ENCODE assay signal across 26 cellular contexts in the genomic region with DNA sequence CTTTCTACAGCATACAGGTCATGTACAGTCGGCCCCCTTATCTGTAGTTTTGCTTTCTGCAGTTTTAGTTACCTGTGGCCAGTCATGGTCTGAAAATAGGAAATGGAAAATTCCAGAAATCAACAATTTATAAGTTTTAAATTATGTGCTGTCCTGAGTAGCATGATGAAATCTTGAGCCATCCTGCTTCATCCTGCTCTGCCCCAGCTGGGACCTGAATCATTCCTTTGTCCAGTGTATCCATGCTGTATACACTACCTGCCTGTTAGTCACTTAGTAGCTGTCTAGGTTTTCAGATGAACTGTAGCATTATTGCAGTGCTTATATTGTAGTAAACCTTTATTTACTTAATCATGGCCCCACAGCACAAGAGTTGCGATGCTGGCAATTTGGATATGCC. TPM values are rescaled to one million over a fixed set of nuclear protein-coding genes. Genes with fewer than 3 reads are reported as not detected.
A peak's percentile ranks its signal among the peaks of the same experiment; 100 is the strongest.
DNase-seq lines count a peak whose midpoint lies in the region; ATAC-seq, FAIRE-seq and TF ChIP-seq lines count a peak whose summit lies in the region.
"Had no signal": no experiment of that assay in that cellular context is flagged by ENCODE, and none has a peak within 500 bp of the region (broad histone marks: within the 10 kb centered on the region; RNA-seq: fewer than 3 reads in every experiment).

No MANE protein-coding gene starts in this region.

- intact Hi-C loops in IMR-90 (cut with micrococcal nuclease): no loop called here
- intact Hi-C loops in CD4-positive, alpha-beta T cell (cut with DNase I, micrococcal nuclease): no loop called here

- BruUV-seq in IMR-90 (replicated peaks; lab: Mats Ljungman, UMichigan): no TSS peak

- H3K4me3 ChIP-seq in AG10803 (ENCODE audit: low read length): no peak overlapping the region
- H3K4me3 ChIP-seq in IMR-90 (ENCODE audit: insufficient read depth, low read depth, low read length): no peak overlapping the region
- H3K4me3 ChIP-seq in bronchial epithelial cell (ENCODE audit: low read depth, low read length): no peak overlapping the region
- H3K4me3 ChIP-seq: A549, gastrocnemius medialis, MG63, testis had no signal

- no peaks in the 10 kb centered on the region for H3K27me3 Mint-ChIP-seq in CD4-positive, alpha-beta T cell
- H3K27me3 Mint-ChIP-seq: effector memory CD8-positive, alpha-beta T cell; stimulated activated memory B cell treated with anti-CD40 and anti-IgM and Interleukin-4, amounts not matched to agents 10 μg/mL and 1 μg/mL and 100 μg/mL, for 72 hours had no signal

- no peaks in the 10 kb centered on the region for H3K4me1 Mint-ChIP-seq in CD4-positive, alpha-beta T cell (ENCODE audit: low read depth)
- H3K4me1 Mint-ChIP-seq: nephron; stimulated activated memory B cell treated with anti-CD40 and anti-IgM and Interleukin-4, amounts not matched to agents 10 μg/mL and 1 μg/mL and 100 μg/mL, for 72 hours had no signal

- H2AK5ac ChIP-seq in IMR-90 (ENCODE audit: low read depth, low read length): no peak overlapping the region

- in situ Hi-C loops in IMR-90 (cut with MboI; ENCODE audit: low sequenced_read_pairs): no loop called here

- H3K36me3 ChIP-seq in IMR-90 (ENCODE audit: control insufficient read depth, insufficient read depth, low read length): peaks cover 17% of the 10 kb centered on the region
- peaks cover 18% of the 10 kb centered on the region for H3K36me3 ChIP-seq in bronchial epithelial cell (ENCODE audit: control insufficient read depth, insufficient read depth, low read length)

- H3K9me3 Mint-ChIP-seq in CD4-positive, alpha-beta T cell: peaks cover 10% of the 10 kb centered on the region
- H3K9me3 Mint-ChIP-seq: nephron had no signal

- ATAC-seq in IMR-90 (ENCODE audit: low read depth): peak; percentile 84
- peak; percentile 99 for ATAC-seq in foreskin keratinocyte
- ATAC-seq in CD4-positive, alpha-beta T cell (ENCODE audit: poor library complexity): no peak
- ATAC-seq: A549; activated CD4-positive, CD25-positive, alpha-beta regulatory T cell treated with anti-CD3 and anti-CD28 coated beads, Interleukin-2, amount 50 U/mL, for 24 hours; effector memory CD8-positive, alpha-beta T cell; gastrocnemius medialis; Right ventricle myocardium inferior; stimulated activated memory B cell treated with anti-CD40 and anti-IgM and Interleukin-4, amounts not matched to agents 10 μg/mL and 1 μg/mL and 100 μg/mL, for 72 hours had no signal

- no peak overlapping the region for H3K18ac ChIP-seq in IMR-90 (ENCODE audit: low read depth, low read length)

- 0 out of 2 replicates have a peak overlapping the region, but pooled peaks have one; percentile 16 for H3K14ac ChIP-seq in IMR-90 (replicated peaks; ENCODE audit: low read depth, low read length)

- H4K8ac ChIP-seq in IMR-90 (ENCODE audit: low read depth in 2 of 2, low read length in 2 of 2): peak overlapping the region; percentile 79 to 84; a peak in 3 of 4 replicates

- no peak overlapping the region for H3K9ac ChIP-seq in IMR-90 (ENCODE audit: low read depth, low read length)
- H3K9ac ChIP-seq: parathyroid adenoma had no signal

- CTCF ChIA-PET in IMR-90 (lab: Yijun Ruan, JAX): no interaction called here
- CTCF ChIA-PET in CD4-positive, alpha-beta T cell (lab: Charles Lee): no interaction called here

- H3K79me1 ChIP-seq in IMR-90 (ENCODE audit: low read depth in 1 of 2, low read length in 2 of 2): peaks cover 7 to 15% of the 10 kb centered on the region in 2 experiments; a peak in 3 of 4 replicates

- H2BK5ac ChIP-seq in IMR-90 (ENCODE audit: low read depth, low read length, poor library complexity, severe bottlenecking): peak overlapping the region; percentile 13

- H4K91ac ChIP-seq in IMR-90 (ENCODE audit: insufficient read depth, low read depth, low read length): no peak overlapping the region

- H3K27me3 ChIP-seq in IMR-90 (ENCODE audit: control insufficient read depth, insufficient read depth, low read length): no peaks in the 10 kb centered on the region
- H3K27me3 ChIP-seq in bronchial epithelial cell (ENCODE audit: control insufficient read depth, insufficient read depth, low read length): no peaks in the 10 kb centered on the region
- no peaks in the 10 kb centered on the region for H3K27me3 ChIP-seq in foreskin keratinocyte
- H3K27me3 ChIP-seq in CD4-positive, alpha-beta T cell (ENCODE audit: control insufficient read depth, insufficient read depth, low read length): no peaks in the 10 kb centered on the region
- H3K27me3 ChIP-seq: gastrocnemius medialis, MG63, testis had no signal

- dilution Hi-C loops in IMR-90 (cut with HindIII; ENCODE audit: low sequenced_read_pairs, unreplicated experiment): no loop called here

- no peak overlapping the region for H3K23ac ChIP-seq in IMR-90 (ENCODE audit: low read depth, low read length)

- no peak overlapping the region for H2BK15ac ChIP-seq in IMR-90 (ENCODE audit: low read depth, low read length)

- no peaks in the 10 kb centered on the region for H3K9me3 ChIP-seq in IMR-90 (ENCODE audit: control insufficient read depth, insufficient read depth, low read length)
- H3K9me3 ChIP-seq in CD4-positive, alpha-beta T cell (ENCODE audit: control insufficient read depth, low read length): no peaks in the 10 kb centered on the region
- H3K9me3 ChIP-seq: A549, gastrocnemius medialis, testis had no signal

- no peak for FAIRE-seq in bronchial epithelial cell (lab: Jason Lieb, UNC)
- FAIRE-seq: G401.6 had no signal

- peak; percentile 54 for DNase-seq in AG10803 (ENCODE audit: low read depth)
- DNase-seq in IMR-90: peak; percentile 90
- DNase-seq in bronchial epithelial cell (ENCODE audit: low read depth): peak; percentile 79
- DNase-seq in foreskin keratinocyte: peak; percentile 51 to 80
- no peak for DNase-seq in retina
- no peak for DNase-seq in effector CD8-positive, alpha-beta T cell (lab: John Stamatoyannopoulos, UW)
- DNase-seq in erythroblast (lab: John Stamatoyannopoulos, UW): no peak
- DNase-seq in CD4-positive, alpha-beta T cell: no peak
- DNase-seq: activated naive CD4-positive, alpha-beta T cell treated with anti-CD3 and anti-CD28 coated beads for 36 hours; activated T-cell treated with anti-CD3 and anti-CD28 coated beads, Interleukin-2, amount 50 U/mL, for 48 hours; C1 segment of cervical spinal cord; cerebellar nuclear complex; effector memory CD8-positive, alpha-beta T cell; gastrocnemius medialis; MG63; NCI-H1417 treated with DMSO at 0.1 percent for 48 hours; NCI-H524; stimulated activated CD4-positive, alpha-beta T cell treated with anti-CD3 and anti-CD28 coated beads, Interleukin-1b, Interleukin-23, amount 100 ng/mL, for 48 hours; testis had no signal

- H3K56ac ChIP-seq in IMR-90 (ENCODE audit: extremely low read depth, insufficient read depth, low read length): no peak overlapping the region

- no peak overlapping the region for H3K27ac ChIP-seq in IMR-90 (ENCODE audit: insufficient read depth, low read length)
- peak overlapping the region; percentile 38 for H3K27ac ChIP-seq in foreskin keratinocyte
- H3K27ac ChIP-seq in CD4-positive, alpha-beta T cell (ENCODE audit: low read depth, low read length): no peak overlapping the region
- H3K27ac ChIP-seq: A549, gastrocnemius medialis, parathyroid adenoma, testis had no signal

- no peak overlapping the region; the same call in 1 of the 2 replicates for H3K4ac ChIP-seq in IMR-90 (ENCODE audit: low read depth, low read length)

- H4K20me1 ChIP-seq in IMR-90 (ENCODE audit: insufficient read depth, low read length): no peaks in the 10 kb centered on the region

- no CpG with 5 or more reads among the region's 2 CpGs for WGBS in IMR-90 (ENCODE audit: extremely low coverage in 2 of 2, insufficient read length in 1 of 2), 2 experiments

- H2AK9ac ChIP-seq in IMR-90 (replicated peaks; ENCODE audit: low read depth, low read length, poor library complexity): no peak overlapping the region

- H3K9me1 ChIP-seq in IMR-90 (ENCODE audit: insufficient read depth, low read length): peaks cover 3% of the 10 kb centered on the region; the same call in 1 of the 2 replicates

- TF ChIP-seq POLR2A in IMR-90 (IDR thresholded peaks at IDR 0.05; ENCODE audit: low read depth, low read length) (no peak), erythroblast (IDR thresholded peaks at IDR 0.05; ENCODE audit: low read length) (no peak)

- no peak overlapping the region for H3K4me3 Mint-ChIP-seq in CD4-positive, alpha-beta T cell
- H3K4me3 Mint-ChIP-seq: activated naive CD4-positive, alpha-beta T cell treated with anti-CD3 and anti-CD28 coated beads for 36 hours; effector memory CD8-positive, alpha-beta T cell; nephron; stimulated activated memory B cell treated with anti-CD40 and anti-IgM and Interleukin-4, amounts not matched to agents 10 μg/mL and 1 μg/mL and 100 μg/mL, for 72 hours had no signal

- POLR2A ChIA-PET in IMR-90 (lab: Charles Lee; ENCODE audit: unreplicated experiment): no interaction called here
- POLR2A ChIA-PET in CD4-positive, alpha-beta T cell (lab: Charles Lee): no interaction called here

- no peak overlapping the region for H2BK20ac ChIP-seq in IMR-90 (ENCODE audit: low read depth, low read length)

- H2BK120ac ChIP-seq in IMR-90 (ENCODE audit: low read depth, low read length): no peak overlapping the region; the same call in 1 of the 2 replicates

- no peak for TF ChIP-seq RAD21 in IMR-90 (IDR thresholded peaks at IDR 0.05; ENCODE audit: low read length)

- H4K5ac ChIP-seq in IMR-90 (ENCODE audit: low read depth, low read length): no peak overlapping the region

- H3K4me1 ChIP-seq in IMR-90 (ENCODE audit: control insufficient read depth, insufficient read depth, low read length) (no peaks in the 10 kb centered on the region), foreskin keratinocyte (no peaks in the 10 kb centered on the region)
- H3K4me1 ChIP-seq: A549, gastrocnemius medialis, parathyroid adenoma, testis had no signal

- peaks cover 100% of the 10 kb centered on the region for H3K36me3 Mint-ChIP-seq in CD4-positive, alpha-beta T cell (ENCODE audit: low read depth)

- H3K27ac Mint-ChIP-seq in CD4-positive, alpha-beta T cell: no peak overlapping the region
- H3K27ac Mint-ChIP-seq: activated naive CD4-positive, alpha-beta T cell treated with anti-CD3 and anti-CD28 coated beads for 36 hours; nephron; stimulated activated memory B cell treated with anti-CD40 and anti-IgM and Interleukin-4, amounts not matched to agents 10 μg/mL and 1 μg/mL and 100 μg/mL, for 72 hours had no signal

- no peak overlapping the region for H3K4me2 ChIP-seq in IMR-90 (ENCODE audit: low read depth, low read length)
- H3K4me2 ChIP-seq: A549 had no signal

- TF ChIP-seq CTCF in AG10803 (conservative IDR thresholded peaks at IDR 0.05; ENCODE audit: low read length) (no peak), IMR-90 (conservative IDR thresholded peaks at IDR 0.05; ENCODE audit: low read depth, low read length) (no peak), bronchial epithelial cell (IDR thresholded peaks at IDR 0.05; ENCODE audit: insufficient read depth, low read length, severe bottlenecking) (no peak), foreskin keratinocyte (conservative IDR thresholded peaks at IDR 0.05) (no peak)
- TF ChIP-seq CTCF in CD4-positive, alpha-beta T cell (IDR thresholded peaks at IDR 0.05): no peak

- no peak overlapping the region for H2AFZ ChIP-seq in IMR-90 (replicated peaks; ENCODE audit: low read length, poor library complexity)
- H2AFZ ChIP-seq: parathyroid adenoma had no signal

RNA-seq across cellular contexts. Expression of a gene that starts 44.8 kb away (rescaled TPM):
- total RNA-seq in IMR-90 (2012; rRNA removed): 6.8 and 12.8 TPM in 2 replicates
- polyA plus RNA-seq in IMR-90 (2012; rRNA removed): 2.1 and 3.1 TPM in 2 replicates
- polyA plus RNA-seq in IMR-90 (2012; cell fraction: cytosol; rRNA removed): 0.48 and 0.60 TPM in 2 replicates
- polyA plus RNA-seq in IMR-90 (2012; cell fraction: nucleus; rRNA removed; ENCODE audit: low replicate concordance): 0.53 and 2.2 TPM in 2 replicates
- total RNA-seq in bronchial epithelial cell: 18.2 and 18.6 TPM in 2 replicates
- 12.8 and 13.1 TPM in 2 replicates for total RNA-seq in foreskin keratinocyte
- polyA plus RNA-seq in foreskin keratinocyte: 2.5 and 3.2 TPM in 2 replicates
- total RNA-seq in CD4-positive, alpha-beta T cell: 1 to 10 TPM; 6.3 to 6.6 TPM

Comparison
In these comparisons a context has a peak if more than half of its experiments do, and no peak if none do; other contexts are left out.
1. DNase-seq: peak in AG10803 (single experiment), IMR-90 (single experiment), bronchial epithelial cell (single experiment) and foreskin keratinocyte (2 of 2); none in retina (single experiment), effector CD8-positive, alpha-beta T cell (single experiment), erythroblast (0 of 2) and CD4-positive, alpha-beta T cell (0 of 10).